ENCODE assay signal across 9 cellular contexts in the genomic region with DNA sequence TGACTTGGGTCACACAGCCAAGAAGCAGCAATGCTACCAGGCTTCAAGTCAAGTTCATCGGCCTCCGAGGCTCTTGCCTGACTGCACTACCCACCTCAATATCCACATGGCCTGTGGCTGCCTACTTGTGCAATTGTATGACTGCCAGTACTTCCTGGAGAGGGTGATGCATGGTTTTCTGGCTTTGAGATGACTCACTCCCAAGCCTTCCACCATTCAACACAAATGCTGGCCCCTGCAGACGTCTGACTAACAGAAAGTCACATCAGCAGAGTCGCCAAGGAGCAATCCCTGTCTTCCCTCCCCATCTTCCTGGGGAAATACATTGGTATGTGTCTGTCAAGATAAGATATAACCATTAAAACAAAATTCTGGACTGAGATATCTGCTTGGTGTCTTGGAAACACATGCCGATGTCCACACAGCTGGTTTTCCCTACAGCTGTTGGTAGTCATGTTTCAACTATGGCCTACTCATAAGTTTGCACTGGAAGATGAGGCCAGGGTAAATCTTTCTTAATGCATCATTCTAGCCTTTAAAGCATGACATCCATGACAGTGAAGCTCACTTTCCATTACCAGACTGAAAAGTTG.
DNase-seq lines count a peak whose midpoint lies in the region; ATAC-seq and TF ChIP-seq lines count a peak whose summit lies in the region.
"Had no signal": no experiment of that assay in that cellular context is flagged by ENCODE, and none has a peak within 500 bp of the region (broad histone marks: within the 10 kb centered on the region; RNA-seq: fewer than 3 reads in every experiment).

No MANE protein-coding gene starts in this region.

- CTCF ChIA-PET in activated CD4-positive, alpha-beta memory T cell treated with anti-CD3 and anti-CD28 coated beads for 36 hours (lab: Charles Lee): interaction anchor here (0.6 to 3.7 kb wide), 13 partner anchors 9 to 279 kb away, joined by 3 to 17 read pairs (median 4); no protein-coding TSS in a partner anchor

- H3K27me3 Mint-ChIP-seq in activated CD4-positive, alpha-beta memory T cell treated with anti-CD3 and anti-CD28 coated beads for 36 hours: no peaks in the 10 kb centered on the region

- no peaks in the 10 kb centered on the region for H3K9me3 Mint-ChIP-seq in activated CD4-positive, alpha-beta memory T cell treated with anti-CD3 and anti-CD28 coated beads for 36 hours

- no peak for TF ChIP-seq POLR2A in tibial nerve (IDR thresholded peaks at IDR 0.05)

- H3K27me3 ChIP-seq in tibial nerve: no peaks in the 10 kb centered on the region

- peak overlapping the region; percentile 72 for H3K27ac Mint-ChIP-seq in activated CD4-positive, alpha-beta memory T cell treated with anti-CD3 and anti-CD28 coated beads for 36 hours

- H3K9me3 ChIP-seq in tibial nerve: no peaks in the 10 kb centered on the region

- peak overlapping the region in 1 of 4 donors; percentile 29 for H3K27ac ChIP-seq in tibial nerve
- H3K27ac ChIP-seq: parathyroid adenoma had no signal

- TF ChIP-seq EP300 in tibial nerve (IDR thresholded peaks at IDR 0.05): peak in 1 of 2 donors; percentile 54

- WGBS in tibial nerve, 2 donors: 60 to 69% methylated on average over 5 of the region's 5 CpGs

- TF ChIP-seq CTCF in tibial nerve (IDR thresholded peaks at IDR 0.05): no peak

- H3K4me1 ChIP-seq in tibial nerve: peaks cover 0 to 36% (median 7%) of the 10 kb centered on the region in 4 donors
- H3K4me1 ChIP-seq: parathyroid adenoma had no signal

- H3K4me3 Mint-ChIP-seq in activated CD4-positive, alpha-beta memory T cell treated with anti-CD3 and anti-CD28 coated beads for 36 hours: no peak overlapping the region

- DNase-seq in NCI-H1436 treated with DMSO at 0.1 percent for 48 hours (lab: John Stamatoyannopoulos, UW) (peak; percentile 0), NCI-H1436 (lab: John Stamatoyannopoulos, UW) (no peak), foreskin melanocyte (peak; percentile 63), NCI-H2029 treated with DMSO at 0.1 percent for 48 hours (lab: John Stamatoyannopoulos, UW) (no peak), tibial nerve (ENCODE audit: low spot score in 2 of 2) (no peak), left lobe of liver (ENCODE audit: low spot score) (no peak)
- DNase-seq in activated CD4-positive, alpha-beta memory T cell treated with anti-CD3 and anti-CD28 coated beads for 36 hours: peak; percentile 83
- peak; percentile 34 for DNase-seq in stimulated activated CD4-positive, alpha-beta T cell treated with anti-CD3 and anti-CD28 coated beads, Interleukin-4, amount 100 ng/mL, for 1 hour

- no peak overlapping the region for H3K4me3 ChIP-seq in tibial nerve

- no peaks in the 10 kb centered on the region for H3K36me3 ChIP-seq in tibial nerve

- intact Hi-C loops in activated CD4-positive, alpha-beta memory T cell treated with anti-CD3 and anti-CD28 coated beads for 36 hours (cut with micrococcal nuclease): loop anchor here (1.0 to 2.0 kb wide), 8 partner anchors 20 to 278 kb away; a partner anchor contains a TSS

- H3K36me3 Mint-ChIP-seq in activated CD4-positive, alpha-beta memory T cell treated with anti-CD3 and anti-CD28 coated beads for 36 hours: no peaks in the 10 kb centered on the region

- peaks cover 23% of the 10 kb centered on the region for H3K4me1 Mint-ChIP-seq in activated CD4-positive, alpha-beta memory T cell treated with anti-CD3 and anti-CD28 coated beads for 36 hours (ENCODE audit: low read depth)

- no peak for ATAC-seq in left lobe of liver

- POLR2A ChIA-PET in activated CD4-positive, alpha-beta memory T cell treated with anti-CD3 and anti-CD28 coated beads for 36 hours (lab: Charles Lee): interaction anchor here (1.1 to 1.4 kb wide), 5 partner anchors 117 to 298 kb away, joined by 3 to 7 read pairs (median 6); a partner anchor contains a TSS

Comparison
In these comparisons a context has a peak if more than half of its experiments do, and no peak if none do; other contexts are left out.
1. DNase-seq: peak in NCI-H1436 treated with DMSO at 0.1 percent for 48 hours (single experiment), activated CD4-positive, alpha-beta memory T cell treated with anti-CD3 and anti-CD28 coated beads for 36 hours (single experiment), foreskin melanocyte (single experiment) and stimulated activated CD4-positive, alpha-beta T cell treated with anti-CD3 and anti-CD28 coated beads, Interleukin-4, amount 100 ng/mL, for 1 hour (single experiment); none in NCI-H1436 (single experiment), NCI-H2029 treated with DMSO at 0.1 percent for 48 hours (single experiment), tibial nerve (0 of 2) and left lobe of liver (single experiment).